In the genomic region with DNA sequence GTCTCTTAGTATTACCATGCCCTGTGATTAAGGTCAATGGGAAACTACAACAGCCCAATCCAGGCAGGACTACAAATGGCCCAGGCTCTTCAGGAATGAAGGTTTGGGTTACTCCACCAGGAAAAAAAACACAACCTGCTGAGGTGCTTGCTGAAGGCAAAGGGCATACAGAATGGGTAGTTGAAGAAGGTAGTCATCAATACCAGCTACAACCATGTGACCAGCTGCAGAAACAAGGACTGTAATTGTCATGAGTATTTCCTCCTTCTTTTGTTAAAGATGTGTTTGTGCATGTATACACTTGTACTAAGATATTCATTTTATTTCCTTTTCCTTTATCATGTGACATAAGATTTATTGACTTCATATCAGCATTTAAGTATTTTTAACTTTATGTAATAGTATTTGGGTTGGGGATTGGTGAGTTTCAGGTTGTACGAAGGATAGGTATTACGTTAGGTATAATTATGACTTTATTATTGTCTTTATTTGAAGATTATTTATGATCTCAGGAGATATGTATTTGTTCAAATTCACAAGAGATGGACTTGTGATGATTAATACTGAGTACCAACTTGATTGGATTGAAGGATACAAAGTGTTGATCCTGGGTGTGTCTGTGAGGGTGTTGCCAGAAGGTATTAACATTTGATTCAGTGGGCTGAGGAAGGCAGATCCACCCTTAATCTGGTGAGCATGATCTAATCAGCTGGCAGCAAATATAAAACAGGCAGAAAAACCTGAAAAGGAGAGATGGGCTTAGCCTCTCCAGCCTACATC, we compare ENCODE assay signal across 1 cellular context.
TF ChIP-seq lines count a peak whose summit lies in the region.

No MANE protein-coding gene starts in this region.

TF ChIP-seq in K562, 482 proteins besides CTCF, POLR2A, EP300 and RAD21:
- peak; percentile 13; the same call in 1 of the 2 replicates for TF ChIP-seq TFE3 (CRISPR knock-in tag; IDR thresholded peaks at IDR 0.05)
